8 cellular contexts compared by ENCODE assay signal in genomic region chr19:48492925-48493717, GRCh38. TPM values are rescaled to one million over a fixed set of nuclear protein-coding genes. Genes with fewer than 3 reads are reported as not detected.
DNase-seq lines count a peak whose midpoint lies in the region; ATAC-seq and FAIRE-seq lines count a peak whose summit lies in the region.

No MANE protein-coding gene starts in this region.

- ATAC-seq in left ventricle myocardium superior: peak; percentile 87

- intact Hi-C loops in left ventricle myocardium superior (cut with micrococcal nuclease): no loop called here

- DNase-seq in HCEC 1CT: peak; percentile 95
- peak; percentile 98 for DNase-seq in NAMALWA (ENCODE audit: low spot score)
- peak; percentile 65 to 85 (median 80) for DNase-seq in T-helper 1 cell
- DNase-seq in amniotic stem cell (lab: John Stamatoyannopoulos, UW): peak; percentile 99
- DNase-seq in left ventricle myocardium superior: peak; percentile 95
- DNase-seq in pulmonary artery endothelial cell (ENCODE audit: low read depth, low spot score): peak; percentile 92
- peak; percentile 62 for DNase-seq in urothelium cell line (ENCODE audit: low spot score)

- FAIRE-seq in G401.6 (lab: Jason Lieb, UNC) (peak; percentile 95), urothelium cell line (lab: Jason Lieb, UNC) (no peak)

RNA-seq across cellular contexts. Expression of gene LMTK3, which starts 18.5 kb away (rescaled TPM):
- total RNA-seq in left ventricle myocardium superior (1.4 TPM), pulmonary artery endothelial cell (under 0.01 and 0.04 TPM in 2 replicates)

RNA-seq across cellular contexts. Expression of gene CYTH2, which starts 24.0 kb away (rescaled TPM):
- total RNA-seq in left ventricle myocardium superior (33.4 TPM), pulmonary artery endothelial cell (58.2 and 68.4 TPM in 2 replicates)

RNA-seq across cellular contexts. Expression of gene KCNJ14, which starts 37.7 kb away (rescaled TPM):
- total RNA-seq in left ventricle myocardium superior (0.35 TPM), pulmonary artery endothelial cell (0.20 and 0.39 TPM in 2 replicates)

RNA-seq across cellular contexts. Expression of gene GRWD1, which starts 47.3 kb away (rescaled TPM):
- 15.7 TPM for total RNA-seq in left ventricle myocardium superior
- 35.5 and 64.0 TPM in 2 replicates for total RNA-seq in pulmonary artery endothelial cell

RNA-seq across cellular contexts. Expression of gene SULT2B1, which starts 58.9 kb away (rescaled TPM):
- total RNA-seq in left ventricle myocardium superior (0.35 TPM), pulmonary artery endothelial cell (0.07 TPM in 1 of 2 replicates, not detected in the other)

Comparison
In these comparisons a context has a peak if more than half of its experiments do, and no peak if none do; other contexts are left out.
1. Peak in every context shown above with its lines: DNase-seq and ATAC-seq.